In genomic region chrX:138964501-138964900, GRCh38 we compare ENCODE assay signal across 26 cellular contexts.
"Had no signal": no experiment of that assay in that cellular context is flagged by ENCODE, and none has a peak within 500 bp of the region (broad histone marks: within the 10 kb centered on the region; RNA-seq: fewer than 3 reads in every experiment).

No MANE protein-coding gene starts in this region.

- H3K27me3 ChIP-seq: esophagus squamous epithelium, gastrocnemius medialis, hepatocyte, left lung had no signal

- H3K27ac ChIP-seq: coronary artery, epithelial cell of prostate, esophagus squamous epithelium, gastrocnemius medialis, hepatocyte, left lung, lower lobe of right lung had no signal

- H3K4me1 ChIP-seq: esophagus squamous epithelium, gastrocnemius medialis, left lung, lower lobe of right lung had no signal

- H3K4me1 Mint-ChIP-seq: immature natural killer cell, mesothelial cell of epicardium, naive B cell had no signal

- H3K36me3 ChIP-seq: esophagus squamous epithelium, gastrocnemius medialis, left lung, lower lobe of right lung had no signal

- H3K4me3 Mint-ChIP-seq: effector memory CD8-positive, alpha-beta T cell; endodermal cell; immature natural killer cell; mesothelial cell of epicardium had no signal

- H3K9me3 ChIP-seq: esophagus squamous epithelium, gastrocnemius medialis, left lung, lower lobe of right lung, mucosa of descending colon had no signal

- ATAC-seq: effector memory CD8-positive, alpha-beta T cell; esophagus mucosa; gastrocnemius medialis; left lung; lower lobe of right lung; mucosa of descending colon had no signal

- DNase-seq: dermis blood vessel endothelial cell; effector CD8-positive, alpha-beta T cell; effector memory CD8-positive, alpha-beta T cell; endodermal cell; erythroblast; esophagus squamous epithelium; foreskin fibroblast; foreskin melanocyte; glutamatergic neuron; head of caudate nucleus; hypothalamus; immature natural killer cell; islet precursor cell; kidney; kidney glomerular epithelial cell; left lung; lower lobe of right lung; mesenchymal stem cell; mucosa of descending colon; naive B cell had no signal

- H3K4me3 ChIP-seq: coronary artery, esophagus squamous epithelium, gastrocnemius medialis, hepatocyte, left lung, lower lobe of right lung, mucosa of descending colon had no signal

- H3K27me3 Mint-ChIP-seq: effector memory CD8-positive, alpha-beta T cell; naive B cell had no signal

- H3K9me3 Mint-ChIP-seq: immature natural killer cell had no signal

- H3K36me3 Mint-ChIP-seq: immature natural killer cell, mesothelial cell of epicardium, naive B cell had no signal

- H3K27ac Mint-ChIP-seq: effector memory CD8-positive, alpha-beta T cell; endodermal cell; immature natural killer cell; mesothelial cell of epicardium; naive B cell had no signal
